ENCODE assay signal across 1 cellular context in the genomic region with DNA sequence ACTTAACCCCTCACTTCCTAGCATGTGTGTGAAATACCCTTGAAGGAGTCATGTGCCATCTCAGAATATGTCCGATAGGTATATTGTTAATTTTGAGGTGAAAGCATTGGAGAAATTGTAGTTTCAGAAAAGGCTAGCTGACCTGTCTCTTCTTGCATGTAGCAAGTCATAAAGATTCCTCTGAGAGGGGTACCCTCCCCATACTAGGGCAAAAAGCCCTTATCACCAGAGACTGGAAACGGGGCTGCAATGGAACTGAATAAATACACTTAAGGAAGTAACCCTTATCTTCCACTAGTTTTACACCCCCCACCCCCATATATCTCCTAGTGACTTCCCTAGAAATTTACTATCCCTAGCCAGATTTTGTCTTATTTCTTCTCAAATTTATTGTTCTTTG.
TF ChIP-seq lines count a peak whose summit lies in the region.

No MANE protein-coding gene starts in this region.

TF ChIP-seq in H1, 55 proteins besides CTCF, POLR2A, EP300 and RAD21:
- TF ChIP-seq KDM1A (IDR thresholded peaks at IDR 0.05; ENCODE audit: borderline replicate concordance, low read length) (no peak), CREB1 (IDR thresholded peaks at IDR 0.05) (no peak), SIX5 (IDR thresholded peaks at IDR 0.05; ENCODE audit: low read depth, low read length) (no peak), JUND (IDR thresholded peaks at IDR 0.05; ENCODE audit: low read length) (no peak), CBX5 (IDR thresholded peaks at IDR 0.05; ENCODE audit: low read depth, low read length) (no peak), GABPA (IDR thresholded peaks at IDR 0.05; ENCODE audit: borderline replicate concordance, insufficient read depth, low read length) (no peak), GTF2F1 (IDR thresholded peaks at IDR 0.05; ENCODE audit: borderline replicate concordance, low read depth, low read length) (no peak), EGR1 (IDR thresholded peaks at IDR 0.05; ENCODE audit: borderline replicate concordance, low read depth, low read length) (no peak), JUN (IDR thresholded peaks at IDR 0.05; ENCODE audit: low read depth, low read length) (no peak), TCF12 (IDR thresholded peaks at IDR 0.05; ENCODE audit: low read depth, low read length) (no peak), RBBP5 (IDR thresholded peaks at IDR 0.05; ENCODE audit: borderline replicate concordance, low read depth, low read length) (no peak)
- TF ChIP-seq, protein P1, sequence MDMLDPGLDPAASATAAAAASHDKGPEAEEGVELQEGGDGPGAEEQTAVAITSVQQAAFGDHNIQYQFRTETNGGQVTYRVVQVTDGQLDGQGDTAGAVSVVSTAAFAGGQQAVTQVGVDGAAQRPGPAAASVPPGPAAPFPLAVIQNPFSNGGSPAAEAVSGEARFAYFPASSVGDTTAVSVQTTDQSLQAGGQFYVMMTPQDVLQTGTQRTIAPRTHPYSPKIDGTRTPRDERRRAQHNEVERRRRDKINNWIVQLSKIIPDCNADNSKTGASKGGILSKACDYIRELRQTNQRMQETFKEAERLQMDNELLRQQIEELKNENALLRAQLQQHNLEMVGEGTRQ (IDR thresholded peaks at IDR 0.05; ENCODE audit: low read length), result no peak
